Comparison of ENCODE assay signal across 31 cellular contexts in genomic region chr14:96088911-96089310, GRCh38. TPM values are rescaled to one million over a fixed set of nuclear protein-coding genes. Genes with fewer than 3 reads are reported as not detected.
"Had no signal": no experiment of that assay in that cellular context is flagged by ENCODE, and none has a peak within 500 bp of the region (broad histone marks: within the 10 kb centered on the region; RNA-seq: fewer than 3 reads in every experiment).

No MANE protein-coding gene starts in this region.

- ATAC-seq: activated CD8-positive, alpha-beta memory T cell treated with anti-CD3 and anti-CD28 coated beads, Interleukin-2, amount 10 ng/mL, durations not matched to agents 7 days and 5 days; activated naive CD8-positive, alpha-beta T cell treated with anti-CD3 and anti-CD28 coated beads, Interleukin-2, amount 50 U/mL, for 24 hours had no signal

- H3K27me3 Mint-ChIP-seq: activated CD4-positive, alpha-beta memory T cell treated with anti-CD3 and anti-CD28 coated beads, Interleukin-2, amount 10 ng/mL, durations not matched to agents 7 days and 5 days; activated naive CD4-positive, alpha-beta T cell treated with anti-CD3 and anti-CD28 coated beads, Interleukin-2, amount 10 ng/mL, durations not matched to agents 7 days and 5 days; activated naive CD8-positive, alpha-beta T cell had no signal

- H3K27ac Mint-ChIP-seq: activated CD4-positive, alpha-beta memory T cell treated with anti-CD3 and anti-CD28 coated beads, Interleukin-2, amount 10 ng/mL, durations not matched to agents 7 days and 5 days; activated CD8-positive, alpha-beta memory T cell treated with anti-CD3 and anti-CD28 coated beads, Interleukin-2, amount 10 ng/mL, durations not matched to agents 7 days and 5 days; activated naive CD4-positive, alpha-beta T cell treated with anti-CD3 and anti-CD28 coated beads, Interleukin-2, amount 10 ng/mL, durations not matched to agents 7 days and 5 days; activated naive CD8-positive, alpha-beta T cell; activated naive CD8-positive, alpha-beta T cell treated with anti-CD3 and anti-CD28 coated beads, Interleukin-2, amount 50 U/mL, for 24 hours had no signal

- H3K36me3 ChIP-seq: cardiac muscle cell had no signal

- H3K27ac ChIP-seq: cardiac muscle cell, KMS-11, PC-9, RWPE1, VCaP had no signal

- H3K27me3 ChIP-seq: cardiac muscle cell had no signal

- H3K4me3 Mint-ChIP-seq: activated CD4-positive, alpha-beta memory T cell treated with anti-CD3 and anti-CD28 coated beads, Interleukin-2, amount 10 ng/mL, durations not matched to agents 7 days and 5 days; activated CD8-positive, alpha-beta memory T cell treated with anti-CD3 and anti-CD28 coated beads, Interleukin-2, amount 10 ng/mL, durations not matched to agents 7 days and 5 days; activated naive CD4-positive, alpha-beta T cell treated with anti-CD3 and anti-CD28 coated beads, Interleukin-2, amount 10 ng/mL, durations not matched to agents 7 days and 5 days; activated naive CD8-positive, alpha-beta T cell; activated naive CD8-positive, alpha-beta T cell treated with anti-CD3 and anti-CD28 coated beads, Interleukin-2, amount 50 U/mL, for 24 hours had no signal

- H3K4me1 Mint-ChIP-seq: activated CD4-positive, alpha-beta memory T cell treated with anti-CD3 and anti-CD28 coated beads, Interleukin-2, amount 10 ng/mL, durations not matched to agents 7 days and 5 days; activated CD8-positive, alpha-beta memory T cell treated with anti-CD3 and anti-CD28 coated beads, Interleukin-2, amount 10 ng/mL, durations not matched to agents 7 days and 5 days; activated naive CD4-positive, alpha-beta T cell treated with anti-CD3 and anti-CD28 coated beads, Interleukin-2, amount 10 ng/mL, durations not matched to agents 7 days and 5 days had no signal

- H3K36me3 Mint-ChIP-seq: activated CD8-positive, alpha-beta memory T cell treated with anti-CD3 and anti-CD28 coated beads, Interleukin-2, amount 10 ng/mL, durations not matched to agents 7 days and 5 days; activated naive CD4-positive, alpha-beta T cell treated with anti-CD3 and anti-CD28 coated beads, Interleukin-2, amount 10 ng/mL, durations not matched to agents 7 days and 5 days; activated naive CD8-positive, alpha-beta T cell had no signal

- H3K9me3 Mint-ChIP-seq: activated CD4-positive, alpha-beta memory T cell treated with anti-CD3 and anti-CD28 coated beads, Interleukin-2, amount 10 ng/mL, durations not matched to agents 7 days and 5 days; activated naive CD4-positive, alpha-beta T cell treated with anti-CD3 and anti-CD28 coated beads, Interleukin-2, amount 10 ng/mL, durations not matched to agents 7 days and 5 days; activated naive CD8-positive, alpha-beta T cell treated with anti-CD3 and anti-CD28 coated beads, Interleukin-2, amount 50 U/mL, for 24 hours had no signal

- H3K4me2 ChIP-seq: KMS-11, PC-9 had no signal

- DNase-seq: activated CD4-positive, alpha-beta memory T cell treated with anti-CD3 and anti-CD28 coated beads, Interleukin-2, amount 10 ng/mL, durations not matched to agents 7 days and 5 days; activated CD4-positive, alpha-beta T cell treated with anti-CD3 and anti-CD28 coated beads for 1 hour; activated CD4-positive, alpha-beta T cell treated with anti-CD3 and anti-CD28 coated beads for 48 hours; activated CD4-positive, CD25-positive, alpha-beta regulatory T cell; activated CD8-positive, alpha-beta memory T cell treated with anti-CD3 and anti-CD28 coated beads for 24 hours; activated CD8-positive, alpha-beta memory T cell treated with anti-CD3 and anti-CD28 coated beads, Interleukin-2, amount 10 ng/mL, durations not matched to agents 7 days and 5 days; activated CD8-positive, alpha-beta memory T cell treated with anti-CD3 and anti-CD28 coated beads, Interleukin-2, amount 50 U/mL, for 48 hours; activated effector memory CD4-positive, alpha-beta T cell treated with Interleukin-2 at 50 U/mL for 16 hours; activated naive CD4-positive, alpha-beta T cell treated with anti-CD3 and anti-CD28 coated beads, Interleukin-2, amount 10 ng/mL, durations not matched to agents 7 days and 5 days; activated naive CD8-positive, alpha-beta T cell treated with anti-CD3 and anti-CD28 coated beads, Interleukin-2, amount 50 U/mL, for 24 hours; activated T-cell treated with anti-CD3 and anti-CD28 coated beads, Interleukin-2, amount 50 U/mL, for 48 hours; anterior cingulate cortex; NCI-H1092 treated with DMSO at 0.1 percent for 48 hours; NCI-H1417; NCI-H187 treated with DMSO at 0.1 percent for 48 hours; NCI-H2081; NCI-H2171 treated with DMSO at 0.1 percent for 48 hours; NCI-H2227 treated with DMSO at 0.1 percent for 48 hours; NCI-H446 treated with DMSO at 0.1 percent for 48 hours; NCI-H748 treated with DMSO at 0.1 percent for 48 hours; PC-9; Right ventricle myocardium superior; SW 1271; T-helper 1 cell; T-helper 2 cell; T-helper 9 cell had no signal

- H3K9ac ChIP-seq: KMS-11 had no signal

- H3K4me3 ChIP-seq: cardiac muscle cell, PC-9 had no signal

RNA-seq across cellular contexts. Expression of gene C14orf132, which starts 49.7 kb away (rescaled TPM):
- total RNA-seq: PC-9 had no signal
